In genomic region chr4:40915318-40916217, GRCh38 we compare ENCODE assay signal across 12 cellular contexts.
DNase-seq lines count a peak whose midpoint lies in the region; ATAC-seq and TF ChIP-seq lines count a peak whose summit lies in the region.
"Had no signal": no experiment of that assay in that cellular context is flagged by ENCODE, and none has a peak within 500 bp of the region (broad histone marks: within the 10 kb centered on the region; RNA-seq: fewer than 3 reads in every experiment).

No MANE protein-coding gene starts in this region.

- peaks cover 20% of the 10 kb centered on the region for H3K4me1 Mint-ChIP-seq in activated CD8-positive, alpha-beta T cell treated with anti-CD3 and anti-CD28 coated beads for 36 hours (ENCODE audit: low read depth)
- peaks cover 3% of the 10 kb centered on the region for H3K4me1 Mint-ChIP-seq in activated CD8-positive, alpha-beta T cell treated with anti-CD3 and anti-CD28 coated beads, Interleukin-2, amount 10 ng/mL, durations not matched to agents 7 days and 5 days (ENCODE audit: low read depth)

- no peaks in the 10 kb centered on the region for H3K9me3 ChIP-seq in testis

- H3K4me1 ChIP-seq in foreskin keratinocyte, result peaks cover 14% of the 10 kb centered on the region
- H3K4me1 ChIP-seq in testis, result no peaks in the 10 kb centered on the region

- H3K27me3 Mint-ChIP-seq in activated CD8-positive, alpha-beta T cell treated with anti-CD3 and anti-CD28 coated beads for 36 hours, result no peaks in the 10 kb centered on the region
- no peaks in the 10 kb centered on the region for H3K27me3 Mint-ChIP-seq in activated CD8-positive, alpha-beta T cell treated with anti-CD3 and anti-CD28 coated beads, Interleukin-2, amount 10 ng/mL, durations not matched to agents 7 days and 5 days (ENCODE audit: low read depth)

- intact Hi-C loops in activated CD8-positive, alpha-beta T cell treated with anti-CD3 and anti-CD28 coated beads for 36 hours (cut with micrococcal nuclease), result no loop called here
- intact Hi-C loops in testis (cut with DNase I; ENCODE audit: low total_unique reads), result no loop called here

- peak; percentile 23 for DNase-seq in activated CD8-positive, alpha-beta T cell treated with anti-CD3 and anti-CD28 coated beads for 36 hours
- DNase-seq in activated CD8-positive, alpha-beta T cell treated with anti-CD3 and anti-CD28 coated beads, Interleukin-2, amount 10 ng/mL, durations not matched to agents 7 days and 5 days, result no peak
- DNase-seq in foreskin keratinocyte, result peak in 1 of 2 donors; percentile 33
- DNase-seq in stimulated activated CD8-positive, alpha-beta memory T cell treated with anti-CD3 and anti-CD28 coated beads, Interleukin-4, amount 100 ng/mL, for 48 hours, result peak; percentile 41
- no peak for DNase-seq in testis
- DNase-seq in omental fat pad (ENCODE audit: low spot score), result no peak
- DNase-seq in NCI-H146 (lab: John Stamatoyannopoulos, UW), result no peak
- DNase-seq: effector memory CD8-positive, alpha-beta T cell; H7; NCI-H2171; small intestine had no signal

- no peak for TF ChIP-seq CTCF in activated CD8-positive, alpha-beta T cell treated with anti-CD3 and anti-CD28 coated beads for 36 hours (IDR thresholded peaks at IDR 0.05)
- no peak for TF ChIP-seq CTCF in foreskin keratinocyte (conservative IDR thresholded peaks at IDR 0.05)
- TF ChIP-seq CTCF in testis (IDR thresholded peaks at IDR 0.05), result no peak
- no peak for TF ChIP-seq CTCF in omental fat pad (IDR thresholded peaks at IDR 0.05)

- no peaks in the 10 kb centered on the region for H3K36me3 Mint-ChIP-seq in activated CD8-positive, alpha-beta T cell treated with anti-CD3 and anti-CD28 coated beads for 36 hours (ENCODE audit: low read depth)
- no peaks in the 10 kb centered on the region for H3K36me3 Mint-ChIP-seq in activated CD8-positive, alpha-beta T cell treated with anti-CD3 and anti-CD28 coated beads, Interleukin-2, amount 10 ng/mL, durations not matched to agents 7 days and 5 days (ENCODE audit: low read depth)

- no peaks in the 10 kb centered on the region for H3K36me3 ChIP-seq in testis (ENCODE audit: low read depth, missing control alignments)

- peak; percentile 37 for ATAC-seq in activated CD8-positive, alpha-beta T cell treated with anti-CD3 and anti-CD28 coated beads for 36 hours
- no peak for ATAC-seq in activated CD8-positive, alpha-beta T cell treated with anti-CD3 and anti-CD28 coated beads, Interleukin-2, amount 10 ng/mL, durations not matched to agents 7 days and 5 days
- ATAC-seq in SK-N-SH treated with all-trans-retinoic acid at 6 μM for 48 hours (peak; percentile 72), foreskin keratinocyte (peak; percentile 75), omental fat pad (ENCODE audit: low FRiP score) (no peak)
- ATAC-seq: effector memory CD8-positive, alpha-beta T cell had no signal

- 80 to 81% methylated on average over 12 of the region's 12 CpGs for WGBS in testis, 2 donors

- H3K27me3 ChIP-seq in foreskin keratinocyte, result no peaks in the 10 kb centered on the region
- no peaks in the 10 kb centered on the region for H3K27me3 ChIP-seq in testis

- H3K4me3 Mint-ChIP-seq in activated CD8-positive, alpha-beta T cell treated with anti-CD3 and anti-CD28 coated beads for 36 hours, result no peak overlapping the region
- H3K4me3 Mint-ChIP-seq in activated CD8-positive, alpha-beta T cell treated with anti-CD3 and anti-CD28 coated beads, Interleukin-2, amount 10 ng/mL, durations not matched to agents 7 days and 5 days, result no peak overlapping the region
- H3K4me3 Mint-ChIP-seq: effector memory CD8-positive, alpha-beta T cell had no signal

- no peak for TF ChIP-seq POLR2A in testis (IDR thresholded peaks at IDR 0.05)

- POLR2A ChIA-PET in activated CD8-positive, alpha-beta T cell treated with anti-CD3 and anti-CD28 coated beads for 36 hours (lab: Charles Lee), result no interaction called here
- POLR2A ChIA-PET in activated CD8-positive, alpha-beta T cell treated with anti-CD3 and anti-CD28 coated beads, Interleukin-2, amount 10 ng/mL, durations not matched to agents 7 days and 5 days (lab: Charles Lee), result no interaction called here

- no peak overlapping the region for H3K4me3 ChIP-seq in testis

- H3K27ac ChIP-seq in foreskin keratinocyte (no peak overlapping the region), testis (no peak overlapping the region)

- H3K9me3 Mint-ChIP-seq in activated CD8-positive, alpha-beta T cell treated with anti-CD3 and anti-CD28 coated beads for 36 hours, result no peaks in the 10 kb centered on the region
- no peaks in the 10 kb centered on the region for H3K9me3 Mint-ChIP-seq in activated CD8-positive, alpha-beta T cell treated with anti-CD3 and anti-CD28 coated beads, Interleukin-2, amount 10 ng/mL, durations not matched to agents 7 days and 5 days (ENCODE audit: insufficient read depth)

- CTCF ChIA-PET in activated CD8-positive, alpha-beta T cell treated with anti-CD3 and anti-CD28 coated beads for 36 hours (lab: Charles Lee), result interaction anchor here (1.0 to 1.6 kb wide), 5 partner anchors 10 to 57 kb away, joined by 3 to 18 read pairs (median 3); no protein-coding TSS in a partner anchor
- CTCF ChIA-PET in activated CD8-positive, alpha-beta T cell treated with anti-CD3 and anti-CD28 coated beads, Interleukin-2, amount 10 ng/mL, durations not matched to agents 7 days and 5 days (lab: Charles Lee), result interaction anchor here (1.0 to 2.3 kb wide), 2 partner anchors 9 to 12 kb away, joined by 3 to 10 read pairs; no protein-coding TSS in a partner anchor

- H3K27ac Mint-ChIP-seq in activated CD8-positive, alpha-beta T cell treated with anti-CD3 and anti-CD28 coated beads for 36 hours, result peak overlapping the region; percentile 33
- H3K27ac Mint-ChIP-seq in activated CD8-positive, alpha-beta T cell treated with anti-CD3 and anti-CD28 coated beads, Interleukin-2, amount 10 ng/mL, durations not matched to agents 7 days and 5 days, result no peak overlapping the region
- H3K27ac Mint-ChIP-seq: effector memory CD8-positive, alpha-beta T cell had no signal

TF ChIP-seq in SK-N-SH treated with all-trans-retinoic acid at 6 μM for 48 hours, 23 proteins besides CTCF, POLR2A, EP300 and RAD21:
- TF ChIP-seq ISL1 (CRISPR knock-in tag; IDR thresholded peaks at IDR 0.05), result peak; percentile 49; the same call in 1 of the 2 replicates
- TF ChIP-seq RARB (CRISPR knock-in tag; IDR thresholded peaks at IDR 0.05), result no peak

Comparison
In these comparisons a context has a peak if more than half of its experiments do, and no peak if none do; other contexts are left out.
1. ATAC-seq: peak in activated CD8-positive, alpha-beta T cell treated with anti-CD3 and anti-CD28 coated beads for 36 hours (single experiment), SK-N-SH treated with all-trans-retinoic acid at 6 μM for 48 hours (single experiment) and foreskin keratinocyte (single experiment); none in activated CD8-positive, alpha-beta T cell treated with anti-CD3 and anti-CD28 coated beads, Interleukin-2, amount 10 ng/mL, durations not matched to agents 7 days and 5 days (single experiment) and omental fat pad (single experiment).
2. DNase-seq: peak in activated CD8-positive, alpha-beta T cell treated with anti-CD3 and anti-CD28 coated beads for 36 hours (single experiment) and stimulated activated CD8-positive, alpha-beta memory T cell treated with anti-CD3 and anti-CD28 coated beads, Interleukin-4, amount 100 ng/mL, for 48 hours (single experiment); none in activated CD8-positive, alpha-beta T cell treated with anti-CD3 and anti-CD28 coated beads, Interleukin-2, amount 10 ng/mL, durations not matched to agents 7 days and 5 days (single experiment), testis (single experiment), omental fat pad (single experiment) and NCI-H146 (single experiment).